13 cellular contexts compared by ENCODE assay signal in genomic region chr19:31110331-31110730, GRCh38.
A peak's percentile ranks its signal among the peaks of the same experiment; 100 is the strongest.
DNase-seq lines count a peak whose midpoint lies in the region; ATAC-seq and TF ChIP-seq lines count a peak whose summit lies in the region.
"Had no signal": no experiment of that assay in that cellular context is flagged by ENCODE, and none has a peak within 500 bp of the region (broad histone marks: within the 10 kb centered on the region; RNA-seq: fewer than 3 reads in every experiment).

No MANE protein-coding gene starts in this region.

- CTCF ChIA-PET in AG04450 (lab: Charles Lee), result interaction anchor here (0.8 to 2.1 kb wide), 2 partner anchors 10 to 438 kb away, joined by 3 to 7 read pairs; no protein-coding TSS in a partner anchor
- CTCF ChIA-PET in activated CD4-positive, alpha-beta memory T cell treated with anti-CD3 and anti-CD28 coated beads for 36 hours (lab: Charles Lee), result interaction anchor here (1.0 to 1.3 kb wide), 2 partner anchors 55 to 247 kb away, joined by 3 to 4 read pairs; no protein-coding TSS in a partner anchor
- CTCF ChIA-PET in PC-3 (lab: Charles Lee), result no interaction called here

- no peaks in the 10 kb centered on the region for H3K36me3 ChIP-seq in GM23338 (ENCODE audit: insufficient read depth)
- H3K36me3 ChIP-seq in suprapubic skin, result no peaks in the 10 kb centered on the region
- H3K36me3 ChIP-seq in PC-3 (ENCODE audit: low read depth, low read length), result no peaks in the 10 kb centered on the region

- H3K79me2 ChIP-seq in GM23338 (replicated peaks; ENCODE audit: insufficient read depth) (no peaks in the 10 kb centered on the region), PC-3 (ENCODE audit: low read length) (no peaks in the 10 kb centered on the region)

- no peak overlapping the region for H3K4me3 ChIP-seq in AG04450 (ENCODE audit: low read depth, low read length)
- no peak overlapping the region for H3K4me3 ChIP-seq in GM23338
- no peak overlapping the region for H3K4me3 ChIP-seq in suprapubic skin
- H3K4me3 ChIP-seq in PC-3 (ENCODE audit: low read length), result no peak overlapping the region

- TF ChIP-seq EP300 in suprapubic skin (IDR thresholded peaks at IDR 0.05), result no peak

- peaks cover 2% of the 10 kb centered on the region for H3K27me3 Mint-ChIP-seq in GM23338 (ENCODE audit: insufficient read depth, low read depth, poor library complexity)
- peaks cover 24% of the 10 kb centered on the region for H3K27me3 Mint-ChIP-seq in activated CD4-positive, alpha-beta memory T cell treated with anti-CD3 and anti-CD28 coated beads for 36 hours
- no peaks in the 10 kb centered on the region for H3K27me3 Mint-ChIP-seq in activated T-helper 2 cell treated with anti-CD3 and anti-CD28 coated beads, Interferon-gamma antibody, Interleukin-2, Interleukin-4, amounts not matched to agents 10 μg/mL and 5 μg/mL and 100 μg/mL, durations not matched to agents 14 hours and 24 hours and 36 hours (ENCODE audit: low read depth)

- H3K9ac ChIP-seq in PC-3 (ENCODE audit: low read length), result no peak overlapping the region

- H3K9me3 ChIP-seq in AG04450 (ENCODE audit: control insufficient read depth, insufficient read depth, low read length) (no peaks in the 10 kb centered on the region), suprapubic skin (no peaks in the 10 kb centered on the region), PC-3 (ENCODE audit: low read length) (no peaks in the 10 kb centered on the region)

- TF ChIP-seq CTCF in AG04450 (IDR thresholded peaks at IDR 0.05; ENCODE audit: low read depth, low read length) (peak; percentile 35), GM23338 (conservative IDR thresholded peaks at IDR 0.05; ENCODE audit: low read depth in 2 of 2) (peak; percentile 36 to 63; a peak in 3 of 4 replicates), suprapubic skin (IDR thresholded peaks at IDR 0.05) (no peak), PC-3 (conservative IDR thresholded peaks at IDR 0.05; ENCODE audit: low read depth, low read length) (no peak)

- H3K4me2 ChIP-seq in GM23338 (no peak overlapping the region), PC-3 (ENCODE audit: low read length) (no peak overlapping the region)

- intact Hi-C loops in activated CD4-positive, alpha-beta memory T cell treated with anti-CD3 and anti-CD28 coated beads for 36 hours (cut with micrococcal nuclease), result loop anchor here (1.0 to 10.0 kb wide), 2 partner anchors 154 to 247 kb away; no protein-coding TSS in a partner anchor
- intact Hi-C loops in PC-3 (cut with micrococcal nuclease), result no loop called here
- intact Hi-C loops in activated T-helper 2 cell treated with anti-CD3 and anti-CD28 coated beads, Interferon-gamma antibody, Interleukin-2, Interleukin-4, amounts not matched to agents 10 μg/mL and 5 μg/mL and 100 μg/mL, durations not matched to agents 14 hours and 24 hours and 36 hours (cut with micrococcal nuclease), result no loop called here

- H3K36me3 Mint-ChIP-seq in GM23338 (ENCODE audit: low read depth), result no peaks in the 10 kb centered on the region
- H3K36me3 Mint-ChIP-seq in activated CD4-positive, alpha-beta memory T cell treated with anti-CD3 and anti-CD28 coated beads for 36 hours, result no peaks in the 10 kb centered on the region
- no peaks in the 10 kb centered on the region for H3K36me3 Mint-ChIP-seq in activated T-helper 2 cell treated with anti-CD3 and anti-CD28 coated beads, Interferon-gamma antibody, Interleukin-2, Interleukin-4, amounts not matched to agents 10 μg/mL and 5 μg/mL and 100 μg/mL, durations not matched to agents 14 hours and 24 hours and 36 hours (ENCODE audit: low read depth)
- H3K36me3 Mint-ChIP-seq: T-cell had no signal

- no peak overlapping the region for H3K4me3 Mint-ChIP-seq in GM23338
- H3K4me3 Mint-ChIP-seq in activated CD4-positive, alpha-beta memory T cell treated with anti-CD3 and anti-CD28 coated beads for 36 hours, result no peak overlapping the region
- H3K4me3 Mint-ChIP-seq in activated T-helper 2 cell treated with anti-CD3 and anti-CD28 coated beads, Interferon-gamma antibody, Interleukin-2, Interleukin-4, amounts not matched to agents 10 μg/mL and 5 μg/mL and 100 μg/mL, durations not matched to agents 14 hours and 24 hours and 36 hours (ENCODE audit: low read depth), result no peak overlapping the region
- H3K4me3 Mint-ChIP-seq: nephron, T-cell had no signal

- POLR2A ChIA-PET in AG04450 (lab: Yijun Ruan, JAX), result interaction anchor here (0.7 kb wide), 1 partner anchor 219 kb away, joined by 3 read pairs; no protein-coding TSS in a partner anchor
- POLR2A ChIA-PET in activated CD4-positive, alpha-beta memory T cell treated with anti-CD3 and anti-CD28 coated beads for 36 hours (lab: Charles Lee), result no interaction called here
- POLR2A ChIA-PET in PC-3 (lab: Charles Lee; ENCODE audit: unreplicated experiment), result no interaction called here

- no peak for TF ChIP-seq POLR2A in suprapubic skin (IDR thresholded peaks at IDR 0.05)

- H2AFZ ChIP-seq in GM23338 (no peak overlapping the region), PC-3 (ENCODE audit: low read length) (no peak overlapping the region)

- BruUV-seq in PC-3 (replicated peaks; lab: Mats Ljungman, UMichigan), result no TSS peak

- DNase-seq in AG04450 (ENCODE audit: low read depth, low spot score), result no peak
- DNase-seq in GM23338 (ENCODE audit: low spot score), result peak; percentile 34
- peak; percentile 30 for DNase-seq in activated CD4-positive, alpha-beta memory T cell treated with anti-CD3 and anti-CD28 coated beads for 36 hours
- peak; percentile 31 for DNase-seq in iris pigment epithelial cell (ENCODE audit: low read depth)
- no peak for DNase-seq in suprapubic skin (ENCODE audit: low spot score in 2 of 2)
- DNase-seq in PC-3, result no peak
- no peak for DNase-seq in activated T-helper 2 cell treated with anti-CD3 and anti-CD28 coated beads, Interferon-gamma antibody, Interleukin-2, Interleukin-4, amounts not matched to agents 10 μg/mL and 5 μg/mL and 100 μg/mL, durations not matched to agents 14 hours and 24 hours and 36 hours (ENCODE audit: low spot score)
- no peak for DNase-seq in NCI-H2029 (lab: John Stamatoyannopoulos, UW)
- DNase-seq: foreskin melanocyte, GF-D8, NCI-H1436 treated with DMSO at 0.1 percent for 48 hours had no signal

- WGBS in suprapubic skin, result 78% methylated on average over 5 of the region's 5 CpGs

- H3K27me3 ChIP-seq in AG04450 (ENCODE audit: control insufficient read depth, insufficient read depth, low read length) (no peaks in the 10 kb centered on the region), GM23338 (ENCODE audit: insufficient read depth) (no peaks in the 10 kb centered on the region), suprapubic skin (no peaks in the 10 kb centered on the region), PC-3 (ENCODE audit: low read length) (no peaks in the 10 kb centered on the region)

- peaks cover 26% of the 10 kb centered on the region for H3K4me1 Mint-ChIP-seq in GM23338
- H3K4me1 Mint-ChIP-seq in activated CD4-positive, alpha-beta memory T cell treated with anti-CD3 and anti-CD28 coated beads for 36 hours (ENCODE audit: low read depth), result peaks cover 13% of the 10 kb centered on the region
- H3K4me1 Mint-ChIP-seq in activated T-helper 2 cell treated with anti-CD3 and anti-CD28 coated beads, Interferon-gamma antibody, Interleukin-2, Interleukin-4, amounts not matched to agents 10 μg/mL and 5 μg/mL and 100 μg/mL, durations not matched to agents 14 hours and 24 hours and 36 hours (ENCODE audit: low read depth), result peaks cover 5% of the 10 kb centered on the region

- H3K27ac ChIP-seq in AG04450 (ENCODE audit: low read depth, low read length) (no peak overlapping the region), GM23338 (ENCODE audit: low read depth) (no peak overlapping the region), suprapubic skin (no peak overlapping the region), PC-3 (ENCODE audit: low read length) (no peak overlapping the region)

- peaks cover 3% of the 10 kb centered on the region for H3K4me1 ChIP-seq in GM23338 (ENCODE audit: insufficient read depth)
- no peaks in the 10 kb centered on the region for H3K4me1 ChIP-seq in suprapubic skin
- no peaks in the 10 kb centered on the region for H3K4me1 ChIP-seq in PC-3 (ENCODE audit: insufficient read depth, low read length)

- H3K9me2 ChIP-seq in GM23338 (ENCODE audit: insufficient read depth), result no peaks in the 10 kb centered on the region; the same call in 1 of the 2 replicates
- no peaks in the 10 kb centered on the region for H3K9me2 ChIP-seq in PC-3 (replicated peaks; ENCODE audit: low read length)

- H3K9me3 Mint-ChIP-seq in GM23338, result no peaks in the 10 kb centered on the region
- no peaks in the 10 kb centered on the region for H3K9me3 Mint-ChIP-seq in activated CD4-positive, alpha-beta memory T cell treated with anti-CD3 and anti-CD28 coated beads for 36 hours
- H3K9me3 Mint-ChIP-seq in activated T-helper 2 cell treated with anti-CD3 and anti-CD28 coated beads, Interferon-gamma antibody, Interleukin-2, Interleukin-4, amounts not matched to agents 10 μg/mL and 5 μg/mL and 100 μg/mL, durations not matched to agents 14 hours and 24 hours and 36 hours, result no peaks in the 10 kb centered on the region
- H3K9me3 Mint-ChIP-seq: nephron, T-cell had no signal

- peak overlapping the region; percentile 37; the same call in 1 of the 2 replicates for H3K27ac Mint-ChIP-seq in GM23338
- no peak overlapping the region for H3K27ac Mint-ChIP-seq in activated CD4-positive, alpha-beta memory T cell treated with anti-CD3 and anti-CD28 coated beads for 36 hours
- H3K27ac Mint-ChIP-seq in activated T-helper 2 cell treated with anti-CD3 and anti-CD28 coated beads, Interferon-gamma antibody, Interleukin-2, Interleukin-4, amounts not matched to agents 10 μg/mL and 5 μg/mL and 100 μg/mL, durations not matched to agents 14 hours and 24 hours and 36 hours, result no peak overlapping the region
- H3K27ac Mint-ChIP-seq: nephron, T-cell had no signal

- ATAC-seq in GM23338 (peak; percentile 96), PC-3 (no peak)
- ATAC-seq: T-cell had no signal

- H3F3A ChIP-seq in GM23338 (replicated peaks; ENCODE audit: low read depth) (no peaks in the 10 kb centered on the region), PC-3 (ENCODE audit: low read length, unreplicated experiment) (no peaks in the 10 kb centered on the region)

- H4K20me1 ChIP-seq in GM23338 (replicated peaks; ENCODE audit: insufficient read depth), result no peaks in the 10 kb centered on the region
- H4K20me1 ChIP-seq in PC-3 (ENCODE audit: low read length), result no peaks in the 10 kb centered on the region

TF ChIP-seq in GM23338, 12 proteins besides CTCF, POLR2A, EP300 and RAD21 (continues in another document):
- TF ChIP-seq POLR2AphosphoS5 (IDR thresholded peaks at IDR 0.05; ENCODE audit: low read depth) (no peak), NANOG (IDR thresholded peaks at IDR 0.05; ENCODE audit: borderline replicate concordance) (no peak), JUNB (IDR thresholded peaks at IDR 0.05; ENCODE audit: unreplicated experiment) (no peak), ETS1 (IDR thresholded peaks at IDR 0.05) (no peak)

Comparison
In these comparisons a context has a peak if more than half of its experiments do, and no peak if none do; other contexts are left out.
1. DNase-seq: peak in GM23338 (single experiment), activated CD4-positive, alpha-beta memory T cell treated with anti-CD3 and anti-CD28 coated beads for 36 hours (single experiment) and iris pigment epithelial cell (single experiment); none in AG04450 (single experiment), suprapubic skin (0 of 2), PC-3 (single experiment), activated T-helper 2 cell treated with anti-CD3 and anti-CD28 coated beads, Interferon-gamma antibody, Interleukin-2, Interleukin-4, amounts not matched to agents 10 μg/mL and 5 μg/mL and 100 μg/mL, durations not matched to agents 14 hours and 24 hours and 36 hours (single experiment) and NCI-H2029 (single experiment).
2. CTCF ChIP-seq: peak in AG04450 (single experiment) and GM23338 (2 of 2); none in suprapubic skin (0 of 2) and PC-3 (single experiment).